In genomic region chr15:38255690-38256089, GRCh38 we compare ENCODE assay signal across 11 cellular contexts. TPM values are rescaled to one million over a fixed set of nuclear protein-coding genes. Genes with fewer than 3 reads are reported as not detected.
DNase-seq lines count a peak whose midpoint lies in the region; ATAC-seq and TF ChIP-seq lines count a peak whose summit lies in the region.
"Had no signal": no experiment of that assay in that cellular context is flagged by ENCODE, and none has a peak within 500 bp of the region (broad histone marks: within the 10 kb centered on the region; RNA-seq: fewer than 3 reads in every experiment).

No MANE protein-coding gene starts in this region.

- H3F3A ChIP-seq in SK-N-SH (replicated peaks; ENCODE audit: insufficient read depth): peaks cover 29% of the 10 kb centered on the region

- H3K9me3 ChIP-seq in SK-N-SH (no peaks in the 10 kb centered on the region), left lung (no peaks in the 10 kb centered on the region), tibial nerve (no peaks in the 10 kb centered on the region), Peyer's patch (no peaks in the 10 kb centered on the region)
- no peaks in the 10 kb centered on the region for H3K9me3 ChIP-seq in CD4-positive, alpha-beta T cell (ENCODE audit: control insufficient read depth, low read length)

- H3K4me3 ChIP-seq in SK-N-SH (ENCODE audit: low read depth in 2 of 2, low read length in 1 of 2) (peak overlapping the region; percentile 91), cardiac fibroblast (replicated peaks in 1 of 2; ENCODE audit: low read depth in 2 of 2, low read length in 2 of 2) (peak overlapping the region; percentile 1 to 72), left lung (peak overlapping the region; percentile 80 to 81), tibial nerve (peak overlapping the region in 1 of 4 donors; percentile 88), Peyer's patch (peak overlapping the region in 1 of 4 donors; percentile 65)

- H3K9ac ChIP-seq in SK-N-SH: peak overlapping the region; percentile 95; the same call in 1 of the 2 replicates

- H3K9me3 Mint-ChIP-seq in CD4-positive, alpha-beta T cell: no peaks in the 10 kb centered on the region
- H3K9me3 Mint-ChIP-seq: stimulated activated memory B cell treated with anti-CD40 and anti-IgM and Interleukin-4, amounts not matched to agents 10 μg/mL and 1 μg/mL and 100 μg/mL, for 72 hours had no signal

- TF ChIP-seq CTCF in SK-N-SH (IDR thresholded peaks at IDR 0.05) (no peak), cardiac fibroblast (IDR thresholded peaks at IDR 0.05; ENCODE audit: low read depth, low read length) (no peak), left lung (IDR thresholded peaks at IDR 0.05) (no peak), tibial nerve (IDR thresholded peaks at IDR 0.05) (no peak), Peyer's patch (IDR thresholded peaks at IDR 0.05) (no peak)
- TF ChIP-seq CTCF in CD4-positive, alpha-beta T cell (IDR thresholded peaks at IDR 0.05): no peak

- peaks cover 12% of the 10 kb centered on the region for H3K27me3 Mint-ChIP-seq in CD4-positive, alpha-beta T cell
- H3K27me3 Mint-ChIP-seq: stimulated activated memory B cell treated with anti-CD40 and anti-IgM and Interleukin-4, amounts not matched to agents 10 μg/mL and 1 μg/mL and 100 μg/mL, for 72 hours had no signal

- TF ChIP-seq POLR2A in tibial nerve (IDR thresholded peaks at IDR 0.05): no peak
- TF ChIP-seq POLR2A in Peyer's patch (IDR thresholded peaks at IDR 0.05): no peak

- H3K4me3 Mint-ChIP-seq in CD4-positive, alpha-beta T cell: no peak overlapping the region
- H3K4me3 Mint-ChIP-seq: stimulated activated memory B cell treated with anti-CD40 and anti-IgM and Interleukin-4, amounts not matched to agents 10 μg/mL and 1 μg/mL and 100 μg/mL, for 72 hours had no signal

- CTCF ChIA-PET in SK-N-SH (lab: Yijun Ruan, JAX): interaction anchor here (1.0 kb wide), 1 partner anchor 260 kb away, joined by 3 read pairs; no protein-coding TSS in a partner anchor
- CTCF ChIA-PET in CD4-positive, alpha-beta T cell (lab: Charles Lee): no interaction called here

- WGBS in SK-N-SH (ENCODE audit: low lambda C conversion rate): 25% methylated on average over 2 of the region's 2 CpGs
- 21 to 23% methylated on average over 2 of the region's 2 CpGs for WGBS in tibial nerve, 2 donors

- H3K27ac ChIP-seq in SK-N-SH (ENCODE audit: low read depth in 2 of 2, low read length in 1 of 2) (peak overlapping the region; percentile 89 to 97), left lung (peak overlapping the region; percentile 9 to 99), tibial nerve (peak overlapping the region in 3 of 4 donors; percentile 99 to 100 (median 99)), Peyer's patch (no peak overlapping the region)
- no peak overlapping the region for H3K27ac ChIP-seq in CD4-positive, alpha-beta T cell (ENCODE audit: low read depth, low read length)

- no peak for TF ChIP-seq RAD21 in SK-N-SH (IDR thresholded peaks at IDR 0.05; ENCODE audit: low read length)

- H3K27me3 ChIP-seq in SK-N-SH (ENCODE audit: insufficient read depth) (no peaks in the 10 kb centered on the region), left lung (peaks cover 0 to 25% of the 10 kb centered on the region in 2 donors), tibial nerve (no peaks in the 10 kb centered on the region), Peyer's patch (no peaks in the 10 kb centered on the region)
- no peaks in the 10 kb centered on the region for H3K27me3 ChIP-seq in CD4-positive, alpha-beta T cell (ENCODE audit: control insufficient read depth, insufficient read depth, low read length)

- peaks cover 30% of the 10 kb centered on the region for H3K4me1 Mint-ChIP-seq in CD4-positive, alpha-beta T cell (ENCODE audit: low read depth)

- H3K36me3 ChIP-seq in SK-N-SH (replicated peaks in 1 of 2; ENCODE audit: control insufficient read depth in 1 of 2, insufficient read depth in 2 of 2, low read length in 1 of 2) (peaks cover 0 to 6% of the 10 kb centered on the region in 2 experiments), left lung (no peaks in the 10 kb centered on the region), tibial nerve (no peaks in the 10 kb centered on the region), Peyer's patch (no peaks in the 10 kb centered on the region)

- H3K79me2 ChIP-seq in SK-N-SH (ENCODE audit: insufficient read depth): peaks cover 83% of the 10 kb centered on the region

- H3K4me2 ChIP-seq in SK-N-SH: peak overlapping the region; percentile 74

- H3K36me3 Mint-ChIP-seq in CD4-positive, alpha-beta T cell (ENCODE audit: low read depth): peaks cover 5% of the 10 kb centered on the region
- H3K36me3 Mint-ChIP-seq: stimulated activated memory B cell treated with anti-CD40 and anti-IgM and Interleukin-4, amounts not matched to agents 10 μg/mL and 1 μg/mL and 100 μg/mL, for 72 hours had no signal

- intact Hi-C loops in left lung (cut with DNase I): no loop called here
- intact Hi-C loops in CD4-positive, alpha-beta T cell (cut with DNase I, micrococcal nuclease): loop anchor here (10.0 kb wide), 2 partner anchors 99 to 449 kb away; no protein-coding TSS in a partner anchor

- TF ChIP-seq EP300 in SK-N-SH (IDR thresholded peaks at IDR 0.05; ENCODE audit: borderline replicate concordance in 1 of 2, low read depth in 1 of 2, low read length in 1 of 2): no peak
- TF ChIP-seq EP300 in tibial nerve (IDR thresholded peaks at IDR 0.05): no peak

- no peak overlapping the region for H2AFZ ChIP-seq in SK-N-SH (ENCODE audit: low read depth)

- no peaks in the 10 kb centered on the region for H3K9me2 ChIP-seq in SK-N-SH

- peaks cover 71% of the 10 kb centered on the region for H4K20me1 ChIP-seq in SK-N-SH (ENCODE audit: insufficient read depth)

- H3K4me1 ChIP-seq in SK-N-SH (ENCODE audit: control insufficient read depth in 1 of 2, insufficient read depth in 2 of 2, low read depth in 1 of 2, low read length in 1 of 2): peaks cover 24 to 25% of the 10 kb centered on the region in 2 experiments; a peak in 3 of 4 replicates
- H3K4me1 ChIP-seq in left lung: peaks cover 11 to 29% of the 10 kb centered on the region in 2 donors
- H3K4me1 ChIP-seq in tibial nerve: peaks cover 0 to 63% (median 36%) of the 10 kb centered on the region in 4 donors
- H3K4me1 ChIP-seq in Peyer's patch: peaks cover 0 to 23% (median 0%) of the 10 kb centered on the region in 4 donors

- ATAC-seq in SK-N-SH treated with all-trans-retinoic acid at 6 μM for 48 hours (no peak), left lung (no peak), GM21737 (IDR thresholded peaks at IDR 0.05; ENCODE audit: unreplicated experiment) (no peak)
- no peak for ATAC-seq in CD4-positive, alpha-beta T cell (ENCODE audit: poor library complexity)
- ATAC-seq: stimulated activated memory B cell treated with anti-CD40 and anti-IgM and Interleukin-4, amounts not matched to agents 10 μg/mL and 1 μg/mL and 100 μg/mL, for 72 hours had no signal

- DNase-seq in SK-N-SH (no peak), cardiac fibroblast (ENCODE audit: low read depth in 2 of 2) (no peak), left lung (no peak), tibial nerve (ENCODE audit: low spot score in 2 of 2) (no peak), Peyer's patch (no peak)
- DNase-seq in CD4-positive, alpha-beta T cell: no peak
- DNase-seq: activated CD4-positive, alpha-beta T cell treated with anti-CD3 and anti-CD28 coated beads, Interleukin-2, amount 50 U/mL, for 48 hours; NCI-H2227 treated with DMSO at 0.1 percent for 48 hours had no signal

- H3K27ac Mint-ChIP-seq in CD4-positive, alpha-beta T cell: no peak overlapping the region
- H3K27ac Mint-ChIP-seq: stimulated activated memory B cell treated with anti-CD40 and anti-IgM and Interleukin-4, amounts not matched to agents 10 μg/mL and 1 μg/mL and 100 μg/mL, for 72 hours had no signal

- POLR2A ChIA-PET in SK-N-SH (lab: Yijun Ruan, JAX): no interaction called here
- POLR2A ChIA-PET in CD4-positive, alpha-beta T cell (lab: Charles Lee): no interaction called here

TF ChIP-seq in SK-N-SH, 30 proteins besides CTCF, POLR2A, EP300 and RAD21:
- TF ChIP-seq YY1 (IDR thresholded peaks at IDR 0.05; ENCODE audit: low read depth) (peak; percentile 35; the same call in 1 of the 2 replicates), RCOR1 (IDR thresholded peaks at IDR 0.05; ENCODE audit: low read length) (no peak), PBX3 (IDR thresholded peaks at IDR 0.05) (no peak)

TF ChIP-seq in SK-N-SH treated with all-trans-retinoic acid at 6 μM for 48 hours, 23 proteins besides CTCF, POLR2A, EP300 and RAD21 (continues in another document):
- no peak for TF ChIP-seq ISL1 (CRISPR knock-in tag; IDR thresholded peaks at IDR 0.05)
- TF ChIP-seq PPARA (CRISPR knock-in tag; IDR thresholded peaks at IDR 0.05; ENCODE audit: borderline replicate concordance): no peak
- TF ChIP-seq CSRNP3 (CRISPR knock-in tag; IDR thresholded peaks at IDR 0.05): no peak
- TF ChIP-seq ZFP3 (CRISPR knock-in tag; IDR thresholded peaks at IDR 0.05): no peak
- no peak for TF ChIP-seq ZFP30 (CRISPR knock-in tag; IDR thresholded peaks at IDR 0.05)
- TF ChIP-seq BACH2 (CRISPR knock-in tag; IDR thresholded peaks at IDR 0.05; ENCODE audit: borderline replicate concordance): no peak
- TF ChIP-seq ZNF565 (CRISPR knock-in tag; conservative IDR thresholded peaks at IDR 0.05; ENCODE audit: low read depth): no peak
- TF ChIP-seq TOX (CRISPR knock-in tag; IDR thresholded peaks at IDR 0.05; ENCODE audit: borderline replicate concordance): no peak

RNA-seq across cellular contexts. Expression of gene SPRED1, which starts 3.1 kb away (rescaled TPM):
- 4.3 and 4.4 TPM in 2 replicates for polyA plus RNA-seq in SK-N-SH (2012; rRNA removed)
- polyA plus RNA-seq in SK-N-SH (2012; cell fraction: cytosol; rRNA removed): 6.6 and 7.7 TPM in 2 replicates
- 2.8 and 6.0 TPM in 2 replicates for polyA plus RNA-seq in SK-N-SH (2012; cell fraction: nucleus; rRNA removed)
- 10 to 100 TPM; 57.5 to 59.4 TPM for total RNA-seq in left lung
- 10 to 100 TPM; 20.4 to 35.0 (median 29.0) TPM for total RNA-seq in tibial nerve
- under 1 TPM; 0.03 to 0.05 TPM for total RNA-seq in CD4-positive, alpha-beta T cell
- total RNA-seq in Peyer's patch: 10 to 100 TPM in 3 of 4 donors, 1 to 10 TPM in 1; 8.9 to 40.4 (median 20.2) TPM

Comparison
In these comparisons a context has a peak if more than half of its experiments do, and no peak if none do; other contexts are left out.
1. H3K27ac ChIP-seq: peak in SK-N-SH (2 of 2), left lung (2 of 2) and tibial nerve (3 of 4); none in CD4-positive, alpha-beta T cell (single experiment) and Peyer's patch (0 of 4).
2. RNA of gene SPRED1, which starts 3.1 kb away (total RNA-seq): 57.5 to 59.4 TPM in left lung, 20.4 to 35.0 TPM in tibial nerve and 8.9 to 40.4 TPM in Peyer's patch; 0.03 to 0.05 TPM in CD4-positive, alpha-beta T cell; every median in the first group is over 4 times any median in the second.
3. intact Hi-C loops: an anchor here in CD4-positive, alpha-beta T cell (10.0 kb wide); none called in left lung.